ENCODE assay signal across 10 cellular contexts in the genomic region with DNA sequence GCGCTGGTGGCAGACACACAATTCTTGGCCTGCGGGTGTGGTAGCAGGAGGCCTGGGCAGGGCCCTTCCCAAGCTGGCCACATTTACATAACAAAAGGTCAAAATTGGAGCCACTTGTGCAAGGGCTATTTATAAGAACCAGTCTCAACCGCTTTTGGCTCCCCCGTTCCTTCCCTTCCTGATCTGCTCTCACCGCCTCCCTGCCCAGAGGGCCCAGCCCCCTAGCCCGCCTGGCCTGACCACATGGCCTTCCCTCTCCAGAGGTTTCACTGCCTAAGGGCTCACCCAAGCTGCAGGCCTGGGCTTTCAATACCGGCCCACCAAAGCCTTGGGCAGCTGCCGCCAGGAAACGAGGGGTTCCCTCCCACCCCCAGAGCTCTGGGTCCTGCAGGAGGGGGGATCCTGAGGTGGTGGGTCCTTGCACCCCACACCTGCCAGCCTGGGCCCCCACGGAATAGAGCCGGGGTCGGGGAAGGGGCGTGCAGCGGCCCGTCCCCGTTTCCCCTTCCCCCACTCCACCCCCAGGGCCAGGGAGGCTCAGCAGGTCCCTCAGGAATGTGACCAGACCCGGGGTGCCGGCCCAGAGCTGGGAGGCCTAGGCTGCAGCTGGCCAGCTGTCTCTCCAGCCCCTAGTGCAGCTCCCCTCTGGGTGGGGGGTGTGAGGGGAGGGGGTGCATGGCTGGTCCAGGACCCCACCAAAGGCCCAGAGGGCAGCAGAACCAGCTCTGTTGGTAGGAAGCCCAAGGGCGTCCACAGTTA. TPM values are rescaled to one million over a fixed set of nuclear protein-coding genes. Genes with fewer than 3 reads are reported as not detected.
"Had no signal": no experiment of that assay in that cellular context is flagged by ENCODE, and none has a peak within 500 bp of the region (broad histone marks: within the 10 kb centered on the region; RNA-seq: fewer than 3 reads in every experiment).

No MANE protein-coding gene starts in this region.

RNA-seq across cellular contexts. Expression of a gene that starts 25.4 kb away (rescaled TPM):
- total RNA-seq: activated CD4-positive, alpha-beta T cell treated with anti-CD3 and anti-CD28 coated beads, Interleukin-2, amount 10 ng/mL, durations not matched to agents 24 days and 14 days; ascending aorta; T-helper 2 cell treated with Interferon-gamma antibody and Interleukin-4, amounts not matched to agents 100 ng/mL and 5 ng/mL, for 36 hours had no signal

RNA-seq across cellular contexts. Expression of a gene that starts 35.1 kb away (rescaled TPM):
- total RNA-seq: activated CD4-positive, alpha-beta T cell treated with anti-CD3 and anti-CD28 coated beads, Interleukin-2, amount 10 ng/mL, durations not matched to agents 24 days and 14 days; activated CD8-positive, alpha-beta memory T cell treated with anti-CD3 and anti-CD28 coated beads for 36 hours; activated CD8-positive, alpha-beta T cell treated with anti-CD3 and anti-CD28 coated beads for 36 hours; activated naive CD8-positive, alpha-beta T cell treated with anti-CD3 and anti-CD28 coated beads for 36 hours; activated T-cell treated with anti-CD3 and anti-CD28 coated beads, Interleukin-2, amount 50 U/mL, for 72 hours; activated T-helper 17 cell treated with anti-CD3 and anti-CD28 coated beads, Interleukin-2, amount 50 U/mL, for 72 hours; ascending aorta; M059J; PC-3; T-helper 2 cell treated with Interferon-gamma antibody and Interleukin-4, amounts not matched to agents 100 ng/mL and 5 ng/mL, for 36 hours had no signal
